9 cellular contexts compared by ENCODE assay signal in the genomic region with DNA sequence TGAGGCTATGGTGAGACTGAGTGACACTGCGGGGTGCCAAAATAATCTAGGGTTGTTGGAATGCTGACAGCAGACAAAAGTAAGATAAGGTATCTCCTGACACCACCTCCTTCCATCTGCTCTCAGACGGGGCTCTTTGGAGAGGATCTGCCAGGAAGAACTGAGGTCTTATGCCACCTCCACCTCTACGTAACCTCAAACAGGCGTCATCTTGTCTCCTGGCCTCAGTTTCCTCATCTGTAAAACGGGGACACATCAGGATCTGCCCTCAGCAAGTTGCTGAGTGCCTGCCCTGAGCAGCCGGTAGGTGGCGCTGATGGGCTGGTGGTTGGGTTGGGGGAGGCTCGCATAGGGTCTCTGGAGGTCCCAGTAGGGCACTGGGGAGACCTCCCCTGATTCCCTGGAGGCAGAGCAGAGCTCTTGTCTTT. TPM values are rescaled to one million over a fixed set of nuclear protein-coding genes. Genes with fewer than 3 reads are reported as not detected.
DNase-seq lines count a peak whose midpoint lies in the region; ATAC-seq and TF ChIP-seq lines count a peak whose summit lies in the region.
"Had no signal": no experiment of that assay in that cellular context is flagged by ENCODE, and none has a peak within 500 bp of the region (broad histone marks: within the 10 kb centered on the region; RNA-seq: fewer than 3 reads in every experiment).

No MANE protein-coding gene starts in this region.

- 0 out of 3 replicates have a peak overlapping the region, but pooled peaks have one; percentile 5 for H2BK15ac ChIP-seq in IMR-90 (ENCODE audit: low read depth, low read length)

- peak; percentile 76 for TF ChIP-seq RAD21 in IMR-90 (IDR thresholded peaks at IDR 0.05; ENCODE audit: low read length)

- H3K4me1 Mint-ChIP-seq in activated T-cell treated with anti-CD3 and anti-CD28 coated beads, Interleukin-2, amount 50 U/mL, for 72 hours (ENCODE audit: low read depth) = peaks cover 18% of the 10 kb centered on the region

- peak overlapping the region; percentile 37 for H4K91ac ChIP-seq in IMR-90 (ENCODE audit: insufficient read depth, low read depth, low read length)

- no peaks in the 10 kb centered on the region for H3K27me3 Mint-ChIP-seq in activated T-cell treated with anti-CD3 and anti-CD28 coated beads, Interleukin-2, amount 50 U/mL, for 72 hours (ENCODE audit: low read depth)

- no peak for TF ChIP-seq EP300 in gastroesophageal sphincter (IDR thresholded peaks at IDR 0.05)

- peak; percentile 89 for TF ChIP-seq CTCF in BE2C (IDR thresholded peaks at IDR 0.05; ENCODE audit: low read depth, low read length)
- TF ChIP-seq CTCF in IMR-90 (conservative IDR thresholded peaks at IDR 0.05; ENCODE audit: low read depth, low read length) = peak; percentile 65
- TF ChIP-seq CTCF in gastroesophageal sphincter (IDR thresholded peaks at IDR 0.05) = peak in 3 of 4 experiments; percentile 52 to 83 (median 58)

- H2BK5ac ChIP-seq in IMR-90 (ENCODE audit: low read depth, low read length, poor library complexity, severe bottlenecking) = no peak overlapping the region

- H3K23ac ChIP-seq in IMR-90 (ENCODE audit: low read depth, low read length) = no peak overlapping the region

- no peaks in the 10 kb centered on the region for H3K36me3 ChIP-seq in BE2C
- H3K36me3 ChIP-seq in IMR-90 (ENCODE audit: control insufficient read depth, insufficient read depth, low read length) = no peaks in the 10 kb centered on the region
- no peaks in the 10 kb centered on the region for H3K36me3 ChIP-seq in gastroesophageal sphincter

- H2AK9ac ChIP-seq in IMR-90 (replicated peaks; ENCODE audit: low read depth, low read length, poor library complexity) = peak overlapping the region; percentile 23

- H3K9ac ChIP-seq in IMR-90 (ENCODE audit: low read depth, low read length) = no peak overlapping the region

- in situ Hi-C loops in IMR-90 (cut with MboI; ENCODE audit: low sequenced_read_pairs) = no loop called here

- no peak overlapping the region for H4K5ac ChIP-seq in IMR-90 (ENCODE audit: low read depth, low read length)

- dilution Hi-C loops in IMR-90 (cut with HindIII; ENCODE audit: low sequenced_read_pairs, unreplicated experiment) = no loop called here

- H3K79me1 ChIP-seq in IMR-90 (ENCODE audit: low read depth in 1 of 2, low read length in 2 of 2) = peaks cover 0 to 7% of the 10 kb centered on the region in 2 experiments; a peak in 2 of 4 replicates

- H3K4me3 Mint-ChIP-seq in activated T-cell treated with anti-CD3 and anti-CD28 coated beads, Interleukin-2, amount 50 U/mL, for 72 hours = no peak overlapping the region

- H3K9me3 ChIP-seq in BE2C (no peaks in the 10 kb centered on the region), IMR-90 (ENCODE audit: control insufficient read depth, insufficient read depth, low read length) (no peaks in the 10 kb centered on the region), gastroesophageal sphincter (no peaks in the 10 kb centered on the region)

- peak overlapping the region; percentile 50; the same call in 1 of the 2 replicates for H2BK120ac ChIP-seq in IMR-90 (ENCODE audit: low read depth, low read length)

- POLR2A ChIA-PET in IMR-90 (lab: Charles Lee; ENCODE audit: unreplicated experiment) = no interaction called here

- no peaks in the 10 kb centered on the region for H3K9me3 Mint-ChIP-seq in activated T-cell treated with anti-CD3 and anti-CD28 coated beads, Interleukin-2, amount 50 U/mL, for 72 hours

- H3K4me3 ChIP-seq in BE2C (ENCODE audit: low read depth, low read length) (no peak overlapping the region), IMR-90 (ENCODE audit: insufficient read depth, low read depth, low read length) (no peak overlapping the region), gastroesophageal sphincter (no peak overlapping the region)

- BruUV-seq in IMR-90 (replicated peaks; lab: Mats Ljungman, UMichigan) = no TSS peak

- no peaks in the 10 kb centered on the region; the same call in 1 of the 2 replicates for H4K20me1 ChIP-seq in IMR-90 (ENCODE audit: insufficient read depth, low read length)

- peak overlapping the region; percentile 74; the same call in 1 of the 2 replicates for H2BK20ac ChIP-seq in IMR-90 (ENCODE audit: low read depth, low read length)

- CTCF ChIA-PET in IMR-90 (lab: Yijun Ruan, JAX) = interaction anchor here (0.6 to 1.3 kb wide), 6 partner anchors 8 to 352 kb away, joined by 3 to 7 read pairs (median 4); no protein-coding TSS in a partner anchor

- H3K18ac ChIP-seq in IMR-90 (ENCODE audit: low read depth, low read length) = no peak overlapping the region

- ATAC-seq in IMR-90 (ENCODE audit: low read depth) (no peak), gastroesophageal sphincter (no peak)
- no peak for ATAC-seq in activated T-cell treated with anti-CD3 and anti-CD28 coated beads, Interleukin-2, amount 50 U/mL, for 72 hours (replicated peaks in 1 of 2)

- peak overlapping the region; percentile 57; the same call in 1 of the 2 replicates for H2AK5ac ChIP-seq in IMR-90 (ENCODE audit: low read depth, low read length)

- H3K4me1 ChIP-seq in BE2C = peaks cover 11% of the 10 kb centered on the region
- peaks cover 8% of the 10 kb centered on the region for H3K4me1 ChIP-seq in IMR-90 (ENCODE audit: control insufficient read depth, insufficient read depth, low read length)
- peaks cover 0 to 18% (median 7%) of the 10 kb centered on the region in 3 donors for H3K4me1 ChIP-seq in gastroesophageal sphincter

- no peak overlapping the region for H2AFZ ChIP-seq in IMR-90 (replicated peaks; ENCODE audit: low read length, poor library complexity)

- intact Hi-C loops in IMR-90 (cut with micrococcal nuclease) = loop anchor here (1.0 to 10.0 kb wide), 2 partner anchors 157 to 349 kb away; a partner anchor contains a TSS

- H3K56ac ChIP-seq in IMR-90 (ENCODE audit: extremely low read depth, insufficient read depth, low read length) = no peak overlapping the region

- H3K27me3 ChIP-seq in BE2C = no peaks in the 10 kb centered on the region
- H3K27me3 ChIP-seq in IMR-90 (ENCODE audit: control insufficient read depth, insufficient read depth, low read length) = no peaks in the 10 kb centered on the region
- peaks cover 18% of the 10 kb centered on the region for H3K27me3 ChIP-seq in gastroesophageal sphincter

- H3K27ac Mint-ChIP-seq in activated T-cell treated with anti-CD3 and anti-CD28 coated beads, Interleukin-2, amount 50 U/mL, for 72 hours = no peak overlapping the region

- peak overlapping the region; percentile 72; the same call in 1 of the 2 replicates for H3K4ac ChIP-seq in IMR-90 (ENCODE audit: low read depth, low read length)

- H3K27ac ChIP-seq in IMR-90 (ENCODE audit: insufficient read depth, low read length) (no peak overlapping the region), gastroesophageal sphincter (no peak overlapping the region)

- WGBS in IMR-90 (ENCODE audit: extremely low coverage in 2 of 2, insufficient read length in 1 of 2), 2 experiments = 20% methylated on average over 1 of the region's 8 CpGs; no CpG with 5 or more reads in 1 of the 2 experiments
- 38 to 60% methylated on average over 2 to 4 of the region's 8 CpGs for WGBS in gastroesophageal sphincter (ENCODE audit: low coverage in 1 of 2), 2 donors

- H3K9me1 ChIP-seq in IMR-90 (ENCODE audit: insufficient read depth, low read length) = peaks cover 8% of the 10 kb centered on the region

- DNase-seq in BE2C (peak; percentile 63), IMR-90 (no peak), NCI-H128 (lab: John Stamatoyannopoulos, UW; ENCODE audit: unreplicated experiment) (no peak), AG08395 (ENCODE audit: low spot score) (no peak), NCI-H1105 treated with DMSO at 0.1 percent for 48 hours (lab: John Stamatoyannopoulos, UW) (no peak)
- peak; percentile 51 to 60 for DNase-seq in activated T-cell treated with anti-CD3 and anti-CD28 coated beads, Interleukin-2, amount 50 U/mL, for 72 hours
- peak in 2 of 3 experiments; percentile 26 to 28 for DNase-seq in stimulated activated CD4-positive, alpha-beta T cell treated with anti-CD3 and anti-CD28 coated beads, TNF-alpha, amount 100 ng/mL, for 4 hours (ENCODE audit: low read depth in 3 of 3)

- 0 out of 2 replicates have a peak overlapping the region, but pooled peaks have one; percentile 1 for H3K14ac ChIP-seq in IMR-90 (replicated peaks; ENCODE audit: low read depth, low read length)

- no peak overlapping the region for H4K8ac ChIP-seq in IMR-90 (ENCODE audit: low read depth in 2 of 2, low read length in 2 of 2)

- no peak overlapping the region for H3K4me2 ChIP-seq in IMR-90 (ENCODE audit: low read depth, low read length)

- TF ChIP-seq POLR2A in IMR-90 (IDR thresholded peaks at IDR 0.05; ENCODE audit: low read depth, low read length) (no peak), gastroesophageal sphincter (IDR thresholded peaks at IDR 0.05) (no peak)

- no peaks in the 10 kb centered on the region for H3K36me3 Mint-ChIP-seq in activated T-cell treated with anti-CD3 and anti-CD28 coated beads, Interleukin-2, amount 50 U/mL, for 72 hours (ENCODE audit: insufficient read depth in 2 of 2)

TF ChIP-seq in IMR-90, 13 proteins besides CTCF, POLR2A, EP300 and RAD21:
- no peak for TF ChIP-seq CHD1 (IDR thresholded peaks at IDR 0.05; ENCODE audit: low read depth, low read length)
- peak; percentile 69 for TF ChIP-seq SMC3 (IDR thresholded peaks at IDR 0.05; ENCODE audit: low read depth, low read length)
- peak; percentile 55 for TF ChIP-seq RCOR1 (IDR thresholded peaks at IDR 0.05; ENCODE audit: insufficient replicate concordance, low read length)
TF ChIP-seq in IMR-90: peak in this region for 2.

RNA-seq across cellular contexts. Expression of a gene that starts 1.7 kb away (rescaled TPM):
- 2.7 TPM for polyA plus RNA-seq in BE2C (2012; ENCODE audit: insufficient read depth, insufficient read length, low read depth)
- 6.1 and 6.8 TPM in 2 replicates for total RNA-seq in IMR-90 (2012; rRNA removed)
- 5.8 and 12.5 TPM in 2 replicates for polyA plus RNA-seq in IMR-90 (2012; rRNA removed)
- 3.3 and 5.6 TPM in 2 replicates for polyA plus RNA-seq in IMR-90 (2012; cell fraction: cytosol; rRNA removed)
- 7.1 and 13.0 TPM in 2 replicates for polyA plus RNA-seq in IMR-90 (2012; cell fraction: nucleus; rRNA removed; ENCODE audit: low replicate concordance)
- total RNA-seq in activated T-cell treated with anti-CD3 and anti-CD28 coated beads, Interleukin-2, amount 50 U/mL, for 72 hours = under 1 TPM; 0.42 to 0.67 TPM
- total RNA-seq in gastroesophageal sphincter = not detected
- total RNA-seq: urinary bladder had no signal

Comparison
In these comparisons a context has a peak if more than half of its experiments do, and no peak if none do; other contexts are left out.
1. DNase-seq: peak in BE2C (single experiment), activated T-cell treated with anti-CD3 and anti-CD28 coated beads, Interleukin-2, amount 50 U/mL, for 72 hours (2 of 2) and stimulated activated CD4-positive, alpha-beta T cell treated with anti-CD3 and anti-CD28 coated beads, TNF-alpha, amount 100 ng/mL, for 4 hours (2 of 3); none in IMR-90 (single experiment), NCI-H128 (single experiment), AG08395 (single experiment) and NCI-H1105 treated with DMSO at 0.1 percent for 48 hours (single experiment).
2. Peak in every context shown above with its lines, with median percentiles within 50 percentile points of each other: CTCF ChIP-seq.